ENCODE assay signal across 8 cellular contexts in the genomic region with DNA sequence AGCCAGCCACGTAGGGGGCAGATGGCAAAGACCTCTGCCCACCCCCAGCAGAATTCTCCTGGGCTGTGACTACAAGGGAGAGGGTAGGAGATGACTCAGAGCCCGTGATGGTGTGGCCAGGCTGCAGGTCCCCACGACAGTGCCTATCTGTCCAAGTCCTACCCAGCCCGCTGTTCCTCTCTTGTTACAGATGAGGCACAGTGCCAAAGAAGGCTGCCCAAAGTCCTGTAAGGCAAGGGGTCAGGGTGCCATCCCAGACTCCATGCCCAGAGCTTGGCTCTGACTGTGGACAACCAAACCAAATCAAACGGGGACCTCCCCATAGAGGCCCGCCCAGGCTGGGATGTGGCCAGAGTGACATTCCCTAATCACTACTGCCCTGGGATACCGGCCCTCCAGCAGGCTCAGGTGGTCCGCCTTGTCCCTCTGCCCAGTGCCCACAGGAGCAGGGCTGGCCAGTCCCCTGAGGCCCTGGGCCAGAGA. TPM values are rescaled to one million over a fixed set of nuclear protein-coding genes. Genes with fewer than 3 reads are reported as not detected.
A peak's percentile ranks its signal among the peaks of the same experiment; 100 is the strongest.
DNase-seq lines count a peak whose midpoint lies in the region; ATAC-seq lines count a peak whose summit lies in the region.

No MANE protein-coding gene starts in this region.

- no peaks in the 10 kb centered on the region for H3K9me3 Mint-ChIP-seq in effector memory CD8-positive, alpha-beta T cell
- H3K9me3 Mint-ChIP-seq in naive B cell = peaks cover 0 to 2% (median 0%) of the 10 kb centered on the region in 7 donors

- peak; percentile 49 for DNase-seq in LHCN-M2 (ENCODE audit: low read depth)
- no peak for DNase-seq in effector memory CD8-positive, alpha-beta T cell
- no peak for DNase-seq in naive B cell
- DNase-seq in globus pallidus (ENCODE audit: low spot score) = no peak

- no peaks in the 10 kb centered on the region for H3K27me3 ChIP-seq in ACC112 (ENCODE audit: insufficient read depth, low read length)

- peak overlapping the region; percentile 82 for H3K27ac ChIP-seq in ACC112 (ENCODE audit: low read depth, low read length)

- H3K36me3 ChIP-seq in ACC112 (ENCODE audit: insufficient read depth, low read length) = no peaks in the 10 kb centered on the region

- peaks cover 0 to 6% of the 10 kb centered on the region in 2 donors for H3K4me1 Mint-ChIP-seq in effector memory CD8-positive, alpha-beta T cell (ENCODE audit: low read depth in 2 of 2)
- H3K4me1 Mint-ChIP-seq in naive B cell = peaks cover 11 to 17% (median 12%) of the 10 kb centered on the region in 3 donors

- peaks cover 65% of the 10 kb centered on the region for H3K79me2 ChIP-seq in ACC112 (ENCODE audit: control insufficient read depth, insufficient read depth, low read length, unreplicated experiment)

- peaks cover 43 to 63% of the 10 kb centered on the region in 2 donors for H3K27me3 Mint-ChIP-seq in effector memory CD8-positive, alpha-beta T cell
- peaks cover 54 to 80% (median 69%) of the 10 kb centered on the region in 3 donors for H3K27me3 Mint-ChIP-seq in naive B cell

- H3K4me3 Mint-ChIP-seq in effector memory CD8-positive, alpha-beta T cell = peak overlapping the region; percentile 51 to 71
- peak overlapping the region; percentile 57 to 91 (median 68) for H3K4me3 Mint-ChIP-seq in naive B cell

- H3K36me3 Mint-ChIP-seq in effector memory CD8-positive, alpha-beta T cell (ENCODE audit: insufficient read depth) = no peaks in the 10 kb centered on the region
- H3K36me3 Mint-ChIP-seq in naive B cell = no peaks in the 10 kb centered on the region

- no peak overlapping the region for H2AFZ ChIP-seq in ACC112 (ENCODE audit: low read length, unreplicated experiment)

- H3K4me3 ChIP-seq in ACC112 (ENCODE audit: low read depth, low read length) = peak overlapping the region; percentile 99

- ATAC-seq in effector memory CD8-positive, alpha-beta T cell (replicated peaks) = no peak
- ATAC-seq in naive B cell (ENCODE audit: low read depth in 2 of 2) (no peak), GM18517 (IDR thresholded peaks at IDR 0.05; ENCODE audit: unreplicated experiment) (no peak), GM18861 (IDR thresholded peaks at IDR 0.05; ENCODE audit: unreplicated experiment) (no peak), GM21367 (IDR thresholded peaks at IDR 0.05; ENCODE audit: unreplicated experiment) (no peak)

- no peak overlapping the region for H3K27ac Mint-ChIP-seq in effector memory CD8-positive, alpha-beta T cell
- peak overlapping the region in 1 of 6 donors; percentile 59 for H3K27ac Mint-ChIP-seq in naive B cell

- H3K4me1 ChIP-seq in ACC112 (ENCODE audit: control insufficient read depth, insufficient read depth, low read length, unreplicated experiment) = peaks cover 45% of the 10 kb centered on the region

RNA-seq across cellular contexts. Expression of a gene that starts 12.6 kb away (rescaled TPM):
- total RNA-seq in LHCN-M2 (2014; rRNA removed) = 67.9 and 96.1 TPM in 2 replicates
- polyA plus RNA-seq in LHCN-M2 (2012) = 66.4 TPM
- not detected for polyA plus RNA-seq in naive B cell (ENCODE audit: low read depth in 6 of 6)

RNA-seq across cellular contexts. Expression of a gene that starts 45.2 kb away (rescaled TPM):
- total RNA-seq in LHCN-M2 (2014; rRNA removed) = not detected in 2 replicates
- polyA plus RNA-seq in LHCN-M2 (2012) = not detected
- polyA plus RNA-seq in naive B cell (ENCODE audit: low read depth in 6 of 6) = not detected

RNA-seq across cellular contexts. Expression of a gene that starts 57.0 kb away (rescaled TPM):
- total RNA-seq in LHCN-M2 (2014; rRNA removed) = not detected in 2 replicates
- 0.05 TPM for polyA plus RNA-seq in LHCN-M2 (2012)
- polyA plus RNA-seq in naive B cell (ENCODE audit: low read depth in 6 of 6) = not detected
